Comparison of ENCODE assay signal across 12 cellular contexts in genomic region chr1:26991310-26992116, GRCh38. TPM values are rescaled to one million over a fixed set of nuclear protein-coding genes. Genes with fewer than 3 reads are reported as not detected.
DNase-seq lines count a peak whose midpoint lies in the region; ATAC-seq and TF ChIP-seq lines count a peak whose summit lies in the region.
"Had no signal": no experiment of that assay in that cellular context is flagged by ENCODE, and none has a peak within 500 bp of the region (broad histone marks: within the 10 kb centered on the region; RNA-seq: fewer than 3 reads in every experiment).

No MANE protein-coding gene starts in this region.

- H3K36me3 ChIP-seq in MG63 = no peaks in the 10 kb centered on the region
- no peaks in the 10 kb centered on the region for H3K36me3 ChIP-seq in body of pancreas (replicated peaks in 1 of 2; ENCODE audit: insufficient read depth in 1 of 2, low read depth in 2 of 2)
- H3K36me3 ChIP-seq in esophagus muscularis mucosa = no peaks in the 10 kb centered on the region

- ATAC-seq in activated CD4-positive, alpha-beta T cell treated with anti-CD3 and anti-CD28 coated beads for 36 hours = peak; percentile 74
- ATAC-seq in body of pancreas (no peak), Right ventricle myocardium superior (ENCODE audit: poor library complexity) (no peak), HG03108 (IDR thresholded peaks at IDR 0.05; ENCODE audit: unreplicated experiment) (no peak)

- no peak overlapping the region for H3K4me3 Mint-ChIP-seq in activated CD4-positive, alpha-beta T cell treated with anti-CD3 and anti-CD28 coated beads for 36 hours
- H3K4me3 Mint-ChIP-seq: memory B cell had no signal

- intact Hi-C loops in activated CD4-positive, alpha-beta T cell treated with anti-CD3 and anti-CD28 coated beads for 36 hours (cut with DNase I, micrococcal nuclease) = no loop called here
- intact Hi-C loops in body of pancreas (cut with DNase I) (no loop called here), esophagus muscularis mucosa (cut with DNase I) (no loop called here), Right ventricle myocardium superior (cut with DNase I) (no loop called here)

- TF ChIP-seq POLR2A in body of pancreas (IDR thresholded peaks at IDR 0.05) (no peak), esophagus muscularis mucosa (IDR thresholded peaks at IDR 0.05; ENCODE audit: low read depth) (no peak)

- no peak overlapping the region for H3K27ac Mint-ChIP-seq in activated CD4-positive, alpha-beta T cell treated with anti-CD3 and anti-CD28 coated beads for 36 hours
- H3K27ac Mint-ChIP-seq: memory B cell had no signal

- peaks cover 15% of the 10 kb centered on the region for H3K4me1 Mint-ChIP-seq in activated CD4-positive, alpha-beta T cell treated with anti-CD3 and anti-CD28 coated beads for 36 hours

- no peaks in the 10 kb centered on the region for H3K9me3 ChIP-seq in MG63
- no peaks in the 10 kb centered on the region for H3K9me3 ChIP-seq in body of pancreas
- no peaks in the 10 kb centered on the region for H3K9me3 ChIP-seq in esophagus muscularis mucosa

- H3K4me3 ChIP-seq in MG63 (no peak overlapping the region), body of pancreas (no peak overlapping the region), skeletal muscle cell (ENCODE audit: low read depth, low read length) (no peak overlapping the region), esophagus muscularis mucosa (no peak overlapping the region)
- H3K4me3 ChIP-seq: dorsolateral prefrontal cortex had no signal

- no peaks in the 10 kb centered on the region for H3K9me3 Mint-ChIP-seq in activated CD4-positive, alpha-beta T cell treated with anti-CD3 and anti-CD28 coated beads for 36 hours (ENCODE audit: low read depth)
- H3K9me3 Mint-ChIP-seq: memory B cell had no signal

- POLR2A ChIA-PET in activated CD4-positive, alpha-beta T cell treated with anti-CD3 and anti-CD28 coated beads for 36 hours (lab: Charles Lee) = interaction anchor here (0.6 kb wide), 1 partner anchor 278 kb away, joined by 3 read pairs; no protein-coding TSS in a partner anchor

- H3K27ac ChIP-seq in body of pancreas (peak overlapping the region; percentile 83 to 89 (median 86)), esophagus muscularis mucosa (replicated peaks in 1 of 4) (no peak overlapping the region)
- H3K27ac ChIP-seq: dorsolateral prefrontal cortex had no signal

- peaks cover 65% of the 10 kb centered on the region for H3K4me1 ChIP-seq in body of pancreas
- peaks cover 24 to 38% (median 34%) of the 10 kb centered on the region in 4 donors for H3K4me1 ChIP-seq in esophagus muscularis mucosa

- no peak for TF ChIP-seq CTCF in body of pancreas (IDR thresholded peaks at IDR 0.05)
- no peak for TF ChIP-seq CTCF in esophagus muscularis mucosa (IDR thresholded peaks at IDR 0.05)

- 49 to 65% methylated on average over 10 of the region's 10 CpGs for WGBS in body of pancreas, 2 donors
- WGBS in esophagus muscularis mucosa = 55% methylated on average over 10 of the region's 10 CpGs

- CTCF ChIA-PET in activated CD4-positive, alpha-beta T cell treated with anti-CD3 and anti-CD28 coated beads for 36 hours (lab: Charles Lee) = interaction anchor here (0.7 to 1.5 kb wide), 3 partner anchors 55 to 1634 kb away, joined by 3 to 6 read pairs (median 3); no protein-coding TSS in a partner anchor

- peaks cover 42% of the 10 kb centered on the region for H3K27me3 Mint-ChIP-seq in activated CD4-positive, alpha-beta T cell treated with anti-CD3 and anti-CD28 coated beads for 36 hours

- H3K27me3 ChIP-seq in MG63 = no peaks in the 10 kb centered on the region
- H3K27me3 ChIP-seq in body of pancreas = no peaks in the 10 kb centered on the region
- peaks cover 0 to 41% (median 6%) of the 10 kb centered on the region in 4 donors for H3K27me3 ChIP-seq in esophagus muscularis mucosa

- peak; percentile 60 for DNase-seq in activated CD4-positive, alpha-beta T cell treated with anti-CD3 and anti-CD28 coated beads for 36 hours
- no peak for DNase-seq in activated CD4-positive, alpha-beta T cell treated with anti-CD3 and anti-CD28 coated beads for 1 hour
- DNase-seq in MG63 (peak; percentile 61), body of pancreas (peak in 3 of 4 donors; percentile 30 to 46 (median 35)), skeletal muscle cell (ENCODE audit: low read depth) (peak; percentile 56), esophagus muscularis mucosa (ENCODE audit: extremely low spot score) (no peak), Right ventricle myocardium superior (no peak)
- DNase-seq: activated CD4-positive, CD25-positive, alpha-beta regulatory T cell; C1 segment of cervical spinal cord had no signal

- H3K36me3 Mint-ChIP-seq in activated CD4-positive, alpha-beta T cell treated with anti-CD3 and anti-CD28 coated beads for 36 hours (ENCODE audit: low read depth) = no peaks in the 10 kb centered on the region
- H3K36me3 Mint-ChIP-seq: memory B cell had no signal

- TF ChIP-seq EP300 in esophagus muscularis mucosa (IDR thresholded peaks at IDR 0.05) = no peak

RNA-seq across cellular contexts. Expression of gene TRNP1, which starts 2.0 kb away (rescaled TPM):
- under 1 TPM; 0.62 to 0.69 TPM for total RNA-seq in activated CD4-positive, alpha-beta T cell treated with anti-CD3 and anti-CD28 coated beads for 36 hours
- total RNA-seq in MG63 (2014; rRNA removed; shearing (Covaris generic); ENCODE audit: low replicate concordance) = 4.7 and 8.8 TPM in 2 replicates
- 10 to 100 TPM; 17.1 to 32.6 TPM for total RNA-seq in body of pancreas
- total RNA-seq in esophagus muscularis mucosa = 10 to 100 TPM; 33.6 to 50.3 (median 41.5) TPM
- total RNA-seq in Right ventricle myocardium superior = 31.7 TPM

RNA-seq across cellular contexts. Expression of gene TENT5B, which starts 21.1 kb away (rescaled TPM):
- total RNA-seq in activated CD4-positive, alpha-beta T cell treated with anti-CD3 and anti-CD28 coated beads for 36 hours = not detected
- total RNA-seq in MG63 (2014; rRNA removed; shearing (Covaris generic); ENCODE audit: low replicate concordance) = 0.86 and 2.4 TPM in 2 replicates
- 1 to 10 TPM; 2.6 to 3.9 TPM for total RNA-seq in body of pancreas
- 100 to 1,000 TPM; 168 to 299 (median 239) TPM for total RNA-seq in esophagus muscularis mucosa
- 34.6 TPM for total RNA-seq in Right ventricle myocardium superior

RNA-seq across cellular contexts. Expression of gene KDF1, which starts 31.2 kb away (rescaled TPM):
- total RNA-seq in activated CD4-positive, alpha-beta T cell treated with anti-CD3 and anti-CD28 coated beads for 36 hours = under 1 TPM; 0.30 to 0.39 TPM
- not detected in 2 replicates for total RNA-seq in MG63 (2014; rRNA removed; shearing (Covaris generic); ENCODE audit: low replicate concordance)
- total RNA-seq in body of pancreas (10 to 100 TPM; 13.8 to 18.7 TPM), esophagus muscularis mucosa (under 1 TPM in 2 of 4 donors, not detected in 2; 0.33 to 0.42 TPM), Right ventricle myocardium superior (0.35 TPM)

Comparison
In these comparisons a context has a peak if more than half of its experiments do, and no peak if none do; other contexts are left out.
1. DNase-seq: peak in activated CD4-positive, alpha-beta T cell treated with anti-CD3 and anti-CD28 coated beads for 36 hours (single experiment), MG63 (single experiment), body of pancreas (3 of 4) and skeletal muscle cell (single experiment); none in activated CD4-positive, alpha-beta T cell treated with anti-CD3 and anti-CD28 coated beads for 1 hour (single experiment), esophagus muscularis mucosa (single experiment) and Right ventricle myocardium superior (single experiment).
2. H3K27ac ChIP-seq: peak in body of pancreas (4 of 4); none in esophagus muscularis mucosa (0 of 4).
3. RNA of gene KDF1, which starts 31.2 kb away (total RNA-seq): 13.8 to 18.7 TPM in body of pancreas; 0.30 to 0.39 TPM in activated CD4-positive, alpha-beta T cell treated with anti-CD3 and anti-CD28 coated beads for 36 hours, 0.35 TPM in Right ventricle myocardium superior (single experiment), 0.33 to 0.42 TPM in esophagus muscularis mucosa and not detected in MG63; every median in the first group is over 10 times any median in the second.